Comparison of ENCODE assay signal across 1 cellular context in the genomic region with DNA sequence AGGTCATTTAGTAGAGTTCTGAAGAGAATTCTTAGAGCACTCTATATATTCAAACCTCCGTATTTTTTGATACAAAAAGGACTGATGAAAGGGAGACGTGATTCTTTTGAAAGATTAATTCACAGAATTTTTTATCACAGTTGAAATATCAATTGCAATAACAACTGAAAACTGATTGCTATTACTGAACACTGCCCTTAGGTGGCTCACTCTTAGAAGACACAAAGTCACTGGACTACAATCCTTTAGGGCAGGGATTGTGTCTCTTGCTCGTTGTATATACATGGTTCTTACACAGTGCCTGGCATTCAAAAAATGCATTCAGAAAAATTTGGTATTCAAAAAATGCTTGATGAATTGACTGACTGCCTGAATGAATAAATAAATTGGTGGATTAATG.
TF ChIP-seq lines count a peak whose summit lies in the region.

No MANE protein-coding gene starts in this region.

TF ChIP-seq in GM23338, 12 proteins besides CTCF, POLR2A, EP300 and RAD21 (continued from another document):
- TF ChIP-seq, protein P1, sequence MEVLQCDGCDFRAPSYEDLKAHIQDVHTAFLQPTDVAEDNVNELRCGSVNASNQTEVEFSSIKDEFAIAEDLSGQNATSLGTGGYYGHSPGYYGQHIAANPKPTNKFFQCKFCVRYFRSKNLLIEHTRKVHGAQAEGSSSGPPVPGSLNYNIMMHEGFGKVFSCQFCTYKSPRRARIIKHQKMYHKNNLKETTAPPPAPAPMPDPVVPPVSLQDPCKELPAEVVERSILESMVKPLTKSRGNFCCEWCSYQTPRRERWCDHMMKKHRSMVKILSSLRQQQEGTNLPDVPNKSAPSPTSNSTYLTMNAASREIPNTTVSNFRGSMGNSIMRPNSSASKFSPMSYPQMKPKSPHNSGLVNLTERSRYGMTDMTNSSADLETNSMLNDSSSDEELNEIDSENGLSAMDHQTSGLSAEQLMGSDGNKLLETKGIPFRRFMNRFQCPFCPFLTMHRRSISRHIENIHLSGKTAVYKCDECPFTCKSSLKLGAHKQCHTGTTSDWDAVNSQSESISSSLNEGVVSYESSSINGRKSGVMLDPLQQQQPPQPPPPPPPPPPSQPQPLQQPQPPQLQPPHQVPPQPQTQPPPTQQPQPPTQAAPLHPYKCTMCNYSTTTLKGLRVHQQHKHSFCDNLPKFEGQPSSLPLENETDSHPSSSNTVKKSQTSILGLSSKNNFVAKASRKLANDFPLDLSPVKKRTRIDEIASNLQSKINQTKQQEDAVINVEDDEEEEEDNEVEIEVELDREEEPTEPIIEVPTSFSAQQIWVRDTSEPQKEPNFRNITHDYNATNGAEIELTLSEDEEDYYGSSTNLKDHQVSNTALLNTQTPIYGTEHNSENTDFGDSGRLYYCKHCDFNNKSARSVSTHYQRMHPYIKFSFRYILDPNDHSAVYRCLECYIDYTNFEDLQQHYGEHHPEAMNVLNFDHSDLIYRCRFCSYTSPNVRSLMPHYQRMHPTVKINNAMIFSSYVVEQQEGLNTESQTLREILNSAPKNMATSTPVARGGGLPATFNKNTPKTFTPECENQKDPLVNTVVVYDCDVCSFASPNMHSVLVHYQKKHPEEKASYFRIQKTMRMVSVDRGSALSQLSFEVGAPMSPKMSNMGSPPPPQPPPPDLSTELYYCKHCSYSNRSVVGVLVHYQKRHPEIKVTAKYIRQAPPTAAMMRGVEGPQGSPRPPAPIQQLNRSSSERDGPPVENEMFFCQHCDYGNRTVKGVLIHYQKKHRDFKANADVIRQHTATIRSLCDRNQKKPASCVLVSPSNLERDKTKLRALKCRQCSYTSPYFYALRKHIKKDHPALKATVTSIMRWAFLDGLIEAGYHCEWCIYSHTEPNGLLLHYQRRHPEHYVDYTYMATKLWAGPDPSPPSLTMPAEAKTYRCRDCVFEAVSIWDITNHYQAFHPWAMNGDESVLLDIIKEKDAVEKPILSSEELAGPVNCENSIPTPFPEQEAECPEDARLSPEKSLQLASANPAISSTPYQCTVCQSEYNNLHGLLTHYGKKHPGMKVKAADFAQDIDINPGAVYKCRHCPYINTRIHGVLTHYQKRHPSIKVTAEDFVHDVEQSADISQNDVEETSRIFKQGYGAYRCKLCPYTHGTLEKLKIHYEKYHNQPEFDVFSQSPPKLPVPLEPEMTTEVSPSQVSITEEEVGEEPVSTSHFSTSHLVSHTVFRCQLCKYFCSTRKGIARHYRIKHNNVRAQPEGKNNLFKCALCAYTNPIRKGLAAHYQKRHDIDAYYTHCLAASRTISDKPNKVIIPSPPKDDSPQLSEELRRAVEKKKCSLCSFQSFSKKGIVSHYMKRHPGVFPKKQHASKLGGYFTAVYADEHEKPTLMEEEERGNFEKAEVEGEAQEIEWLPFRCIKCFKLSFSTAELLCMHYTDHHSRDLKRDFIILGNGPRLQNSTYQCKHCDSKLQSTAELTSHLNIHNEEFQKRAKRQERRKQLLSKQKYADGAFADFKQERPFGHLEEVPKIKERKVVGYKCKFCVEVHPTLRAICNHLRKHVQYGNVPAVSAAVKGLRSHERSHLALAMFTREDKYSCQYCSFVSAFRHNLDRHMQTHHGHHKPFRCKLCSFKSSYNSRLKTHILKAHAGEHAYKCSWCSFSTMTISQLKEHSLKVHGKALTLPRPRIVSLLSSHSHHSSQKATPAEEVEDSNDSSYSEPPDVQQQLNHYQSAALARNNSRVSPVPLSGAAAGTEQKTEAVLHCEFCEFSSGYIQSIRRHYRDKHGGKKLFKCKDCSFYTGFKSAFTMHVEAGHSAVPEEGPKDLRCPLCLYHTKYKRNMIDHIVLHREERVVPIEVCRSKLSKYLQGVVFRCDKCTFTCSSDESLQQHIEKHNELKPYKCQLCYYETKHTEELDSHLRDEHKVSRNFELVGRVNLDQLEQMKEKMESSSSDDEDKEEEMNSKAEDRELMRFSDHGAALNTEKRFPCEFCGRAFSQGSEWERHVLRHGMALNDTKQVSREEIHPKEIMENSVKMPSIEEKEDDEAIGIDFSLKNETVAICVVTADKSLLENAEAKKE (CRISPR knock-in tag; IDR thresholded peaks at IDR 0.05), result no peak
